Comparison of ENCODE assay signal across 1 cellular context in genomic region chr1:3624194-3625136, GRCh38.
TF ChIP-seq lines count a peak whose summit lies in the region.

Gene TPRG1L (plus strand): TSS chr1:3625015. CDS start chr1:3625073, 58 bp downstream.

TF ChIP-seq in K562, 482 proteins besides CTCF, POLR2A, EP300 and RAD21 (continued from another document and continues in another):
- no peak for TF ChIP-seq SNRNP70 (optimal IDR thresholded peaks at IDR 0.05; ENCODE audit: low read depth, low read length)
- no peak for TF ChIP-seq PML (IDR thresholded peaks at IDR 0.05; ENCODE audit: low read length)
- no peak for TF ChIP-seq ZNF398 (CRISPR knock-in tag; IDR thresholded peaks at IDR 0.05)
- peak; percentile 22; the same call in 1 of the 2 replicates for TF ChIP-seq ESRRA (IDR thresholded peaks at IDR 0.05; ENCODE audit: borderline replicate concordance, low read depth)
- TF ChIP-seq HOMEZ (CRISPR knock-in tag; IDR thresholded peaks at IDR 0.05): no peak
- TF ChIP-seq L3MBTL2 (IDR thresholded peaks at IDR 0.05): peak; percentile 34; the same call in 1 of the 2 replicates
- TF ChIP-seq ZNF668 (CRISPR knock-in tag; IDR thresholded peaks at IDR 0.05): no peak
- no peak for TF ChIP-seq SMAD3 (CRISPR knock-in tag; conservative IDR thresholded peaks at IDR 0.05)
- no peak for TF ChIP-seq BCL6 (CRISPR knock-in tag; IDR thresholded peaks at IDR 0.05)
- peak; percentile 57; the same call in 1 of the 2 replicates for TF ChIP-seq RAD51 (IDR thresholded peaks at IDR 0.05; ENCODE audit: borderline replicate concordance, low read depth)
- TF ChIP-seq MAX (CRISPR knock-in tag; IDR thresholded peaks at IDR 0.05): peak; percentile 24; the same call in 1 of the 2 replicates
- TF ChIP-seq MCM5 (IDR thresholded peaks at IDR 0.05; ENCODE audit: low read depth): no peak
- peak; percentile 18; the same call in 1 of the 2 replicates for TF ChIP-seq PREB (CRISPR knock-in tag; IDR thresholded peaks at IDR 0.05)
- peak; percentile 71; the same call in 1 of the 2 replicates for TF ChIP-seq NKRF (IDR thresholded peaks at IDR 0.05; ENCODE audit: borderline replicate concordance)
- TF ChIP-seq FOXK2 (conservative IDR thresholded peaks at IDR 0.05 in 1 of 2, IDR thresholded peaks at IDR 0.05 in 1 of 2; ENCODE audit: low read depth in 2 of 2): peak; percentile 99 to 100
- TF ChIP-seq ELF1 (tag; IDR thresholded peaks at IDR 0.05): peak; percentile 91
- peak; percentile 69 for TF ChIP-seq SP2 (IDR thresholded peaks at IDR 0.05; ENCODE audit: extremely low read depth, low read depth, low read length, poor library complexity, severe bottlenecking)
- peak; percentile 50 for TF ChIP-seq PCBP1 (IDR thresholded peaks at IDR 0.05; ENCODE audit: low read depth, low read length, poor library complexity, severe bottlenecking)
- peak; percentile 92 for TF ChIP-seq SP1 (CRISPR knock-in tag; IDR thresholded peaks at IDR 0.05)
- no peak for TF ChIP-seq PHF21A (IDR thresholded peaks at IDR 0.05; ENCODE audit: borderline replicate concordance, low read depth)
- TF ChIP-seq RFX5 (IDR thresholded peaks at IDR 0.05; ENCODE audit: low read depth, low read length): no peak
- TF ChIP-seq SMAD2 (IDR thresholded peaks at IDR 0.05; ENCODE audit: low read depth, low read length): no peak
- TF ChIP-seq MITF (IDR thresholded peaks at IDR 0.05): peak; percentile 93
- TF ChIP-seq MAZ (CRISPR knock-in tag; conservative IDR thresholded peaks at IDR 0.05 in 1 of 2, IDR thresholded peaks at IDR 0.05 in 1 of 2): peak; percentile 75 to 82
- no peak for TF ChIP-seq TCF15 (CRISPR knock-in tag; IDR thresholded peaks at IDR 0.05)
- TF ChIP-seq ZNF431 (CRISPR knock-in tag; IDR thresholded peaks at IDR 0.05): no peak
- TF ChIP-seq TEAD1 (CRISPR knock-in tag; IDR thresholded peaks at IDR 0.05): peak in 1 of 2 experiments; percentile 50; a peak in 1 of 4 replicates
- TF ChIP-seq FOXJ2 (tag; IDR thresholded peaks at IDR 0.05): 0 out of 2 replicates have a peak, but pooled peaks have one; percentile 41
- peak; percentile 92 for TF ChIP-seq RFX1 (IDR thresholded peaks at IDR 0.05)
- no peak for TF ChIP-seq XRCC5 (IDR thresholded peaks at IDR 0.05; ENCODE audit: low read depth, low read length)
- no peak for TF ChIP-seq ZNF408 (CRISPR knock-in tag; IDR thresholded peaks at IDR 0.05; ENCODE audit: low read depth)
- peak; percentile 89 for TF ChIP-seq SAP30 (IDR thresholded peaks at IDR 0.05; ENCODE audit: borderline replicate concordance, insufficient read depth, low read depth, low read length, poor library complexity, severe bottlenecking)
- no peak for TF ChIP-seq BDP1 (IDR thresholded peaks at IDR 0.05; ENCODE audit: insufficient read depth, insufficient read length)
- no peak for TF ChIP-seq HDAC3 (IDR thresholded peaks at IDR 0.05; ENCODE audit: borderline replicate concordance, partially characterized antibody)
- TF ChIP-seq MNT (conservative IDR thresholded peaks at IDR 0.05): peak; percentile 100
- no peak for TF ChIP-seq TEAD2 (tag; IDR thresholded peaks at IDR 0.05)
- TF ChIP-seq ZNF280A (IDR thresholded peaks at IDR 0.05; ENCODE audit: low read depth, partially characterized antibody): no peak
- no peak for TF ChIP-seq ZMIZ1 (IDR thresholded peaks at IDR 0.05; ENCODE audit: low read depth in 2 of 2, low read length in 2 of 2)
- TF ChIP-seq FOXA3 (CRISPR knock-in tag; conservative IDR thresholded peaks at IDR 0.05 in 1 of 2, IDR thresholded peaks at IDR 0.05 in 1 of 2): peak; percentile 99 to 100
- TF ChIP-seq CXXC5 (CRISPR knock-in tag; IDR thresholded peaks at IDR 0.05): peak; percentile 90
- no peak for TF ChIP-seq CREBBP (IDR thresholded peaks at IDR 0.05; ENCODE audit: low read depth, low read length)
- peak; percentile 67 for TF ChIP-seq PHF20 (IDR thresholded peaks at IDR 0.05; ENCODE audit: partially characterized antibody)
- TF ChIP-seq ARID3A (IDR thresholded peaks at IDR 0.05; ENCODE audit: borderline replicate concordance, low read depth, low read length): no peak
- TF ChIP-seq ZNF830 (CRISPR knock-in tag; IDR thresholded peaks at IDR 0.05): no peak
- TF ChIP-seq MECOM (CRISPR knock-in tag; IDR thresholded peaks at IDR 0.05): no peak
- peak; percentile 45 for TF ChIP-seq RBBP5 (IDR thresholded peaks at IDR 0.05; ENCODE audit: borderline replicate concordance, insufficient read depth, low read length, poor library complexity, severe bottlenecking)
- TF ChIP-seq ASH1L (IDR thresholded peaks at IDR 0.05; ENCODE audit: borderline replicate concordance, low read depth, partially characterized antibody): peak; percentile 78
- peak; percentile 88 for TF ChIP-seq NFYB (IDR thresholded peaks at IDR 0.05; ENCODE audit: extremely low read depth, insufficient read length)
- no peak for TF ChIP-seq POLR2B (IDR thresholded peaks at IDR 0.05; ENCODE audit: low read depth, partially characterized antibody)
- TF ChIP-seq ZNF316 (IDR thresholded peaks at IDR 0.05): no peak
